In the genomic region with DNA sequence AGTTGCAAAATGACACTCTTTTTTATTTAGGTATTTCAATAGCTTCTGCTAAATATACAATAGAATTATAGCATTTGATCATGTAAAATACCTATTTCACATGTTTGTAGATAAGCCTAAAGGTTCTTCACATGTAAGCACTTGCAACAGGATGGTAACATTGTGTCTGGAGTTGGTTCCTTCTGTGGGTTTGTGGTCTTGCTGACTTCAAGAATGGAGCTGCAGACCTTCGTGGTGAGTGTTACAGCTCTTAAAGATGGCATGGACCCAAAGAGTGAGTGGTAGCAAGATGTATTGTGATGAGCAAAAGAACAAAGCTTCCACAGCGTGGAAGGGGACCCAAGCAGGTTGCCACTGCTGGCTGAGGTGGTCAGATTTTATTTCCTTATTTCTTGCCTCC, we compare ENCODE assay signal across 14 cellular contexts.
A peak's percentile ranks its signal among the peaks of the same experiment; 100 is the strongest.
DNase-seq lines count a peak whose midpoint lies in the region; TF ChIP-seq lines count a peak whose summit lies in the region.
"Had no signal": no experiment of that assay in that cellular context is flagged by ENCODE, and none has a peak within 500 bp of the region (broad histone marks: within the 10 kb centered on the region; RNA-seq: fewer than 3 reads in every experiment).

No MANE protein-coding gene starts in this region.

- no peaks in the 10 kb centered on the region for H3K23me2 ChIP-seq in H9 (ENCODE audit: insufficient read length, low read depth, low read length, poor library complexity, severe bottlenecking)

- no peak overlapping the region for H3K14ac ChIP-seq in H9 (ENCODE audit: insufficient read depth, low read length)

- POLR2A ChIA-PET in PC-9 (lab: Charles Lee; ENCODE audit: unreplicated experiment) = no interaction called here

- H3K9ac ChIP-seq in H9 (ENCODE audit: extremely low read depth, insufficient read length, low read length) = no peak overlapping the region

- intact Hi-C loops in PC-9 (cut with micrococcal nuclease; ENCODE audit: unreplicated experiment) = no loop called here

- H3K27ac Mint-ChIP-seq in H9 = no peak overlapping the region

- H3K56ac ChIP-seq in H9 (ENCODE audit: insufficient read length, low read depth, low read length) = no peak overlapping the region

- no peaks in the 10 kb centered on the region for H3K36me3 ChIP-seq in PC-9 (ENCODE audit: low read depth)
- H3K36me3 ChIP-seq: HAP-1 had no signal

- H3K4me1 ChIP-seq in PC-9 (replicated peaks; ENCODE audit: insufficient read depth) = peaks cover 20% of the 10 kb centered on the region
- no peaks in the 10 kb centered on the region for H3K4me1 ChIP-seq in H9 (ENCODE audit: insufficient read depth, low read length)
- H3K4me1 ChIP-seq: HAP-1 had no signal

- peaks cover 2% of the 10 kb centered on the region; the same call in 1 of the 2 replicates for H3K9me2 ChIP-seq in PC-9 (ENCODE audit: insufficient read depth)

- peak overlapping the region; percentile 41 for H3K4me2 ChIP-seq in PC-9
- H3K4me2 ChIP-seq in H9 (ENCODE audit: insufficient read depth, insufficient read length, low read length) = no peak overlapping the region

- CTCF ChIA-PET in PC-9 (lab: Charles Lee) = no interaction called here

- BruUV-seq in PC-9 (replicated peaks; lab: Mats Ljungman, UMichigan) = no TSS peak

- peaks cover 5 to 7% of the 10 kb centered on the region in 2 experiments; a peak in 3 of 4 replicates for H3K4me1 Mint-ChIP-seq in H9

- H3K27me3 ChIP-seq in PC-9 (ENCODE audit: insufficient read depth, low read depth) (no peaks in the 10 kb centered on the region), H9 (ENCODE audit: insufficient read depth, low read length) (no peaks in the 10 kb centered on the region)

- H2BK12ac ChIP-seq in H9 (ENCODE audit: insufficient read length, low read depth, low read length) = no peak overlapping the region

- H2BK5ac ChIP-seq in H9 (ENCODE audit: insufficient read length, low read length) = no peak overlapping the region

- no CpG with 5 or more reads among the region's 2 CpGs for WGBS in H9 (ENCODE audit: extremely low coverage, insufficient read length, low lambda C conversion rate)

- H3K9me3 ChIP-seq in PC-9 (ENCODE audit: insufficient read depth, low read depth) = peaks cover 24% of the 10 kb centered on the region
- no peaks in the 10 kb centered on the region for H3K9me3 ChIP-seq in H9 (ENCODE audit: control insufficient read depth, low read depth, low read length)
- H3K9me3 ChIP-seq: HAP-1 had no signal

- no peaks in the 10 kb centered on the region; a peak in 2 of 5 replicates for H3K9me3 Mint-ChIP-seq in H9

- H2AFZ ChIP-seq in PC-9 (peak overlapping the region; percentile 58), H9 (ENCODE audit: low read length) (no peak overlapping the region)

- H3K4me3 ChIP-seq in PC-9 = no peak overlapping the region
- H3K4me3 ChIP-seq: HAP-1 had no signal

- H4K20me1 ChIP-seq in PC-9 (ENCODE audit: insufficient read depth) (no peaks in the 10 kb centered on the region), H9 (ENCODE audit: control insufficient read depth, insufficient read depth, insufficient read length) (no peaks in the 10 kb centered on the region)

- H3K4me3 Mint-ChIP-seq in H9 = no peak overlapping the region

- H3K79me2 ChIP-seq in PC-9 (ENCODE audit: low read depth) (no peaks in the 10 kb centered on the region), H9 (ENCODE audit: insufficient read depth, low read length) (no peaks in the 10 kb centered on the region)

- no peak overlapping the region for H2BK120ac ChIP-seq in H9 (ENCODE audit: low read depth, low read length, poor library complexity, severe bottlenecking)

- no peak overlapping the region for H4K8ac ChIP-seq in H9 (replicated peaks; ENCODE audit: insufficient read length, low read depth, low read length)

- peaks cover 4 to 5% (median 5%) of the 10 kb centered on the region in 3 experiments; a peak in 4 of 7 replicates for H3K36me3 Mint-ChIP-seq in H9 (ENCODE audit: insufficient read depth in 1 of 3, low read depth in 3 of 3)

- no peaks in the 10 kb centered on the region for H3K79me1 ChIP-seq in H9 (ENCODE audit: insufficient read depth, low read depth, low read length, poor library complexity, severe bottlenecking)

- H3K27me3 Mint-ChIP-seq in H9 (ENCODE audit: low read depth) = no peaks in the 10 kb centered on the region

- TF ChIP-seq CTCF in PC-9 (conservative IDR thresholded peaks at IDR 0.05) (no peak), H9 (conservative IDR thresholded peaks at IDR 0.05) (no peak)

- no peak overlapping the region for H3T11ph ChIP-seq in H9 (ENCODE audit: low read length)

- no peak overlapping the region for H3K23ac ChIP-seq in H9 (ENCODE audit: insufficient read length, low read depth, low read length)

- H2AK5ac ChIP-seq in H9 (ENCODE audit: insufficient read length, low read length) = no peak overlapping the region

- H2BK15ac ChIP-seq in H9 (ENCODE audit: low read depth, low read length) = no peak overlapping the region

- no peak overlapping the region for H4K91ac ChIP-seq in H9 (ENCODE audit: insufficient read length, low read depth, low read length)

- DNase-seq in PC-9 (no peak), astrocyte of the hippocampus (ENCODE audit: low read depth, low spot score) (peak; percentile 55), iris pigment epithelial cell (ENCODE audit: low read depth) (peak; percentile 40), H9 (no peak), NCI-H2029 treated with DMSO at 0.1 percent for 48 hours (lab: John Stamatoyannopoulos, UW) (no peak), NCI-H1092 (lab: John Stamatoyannopoulos, UW) (no peak), NCI-H2029 (lab: John Stamatoyannopoulos, UW) (no peak)
- DNase-seq: COR-L47, DMS 273 treated with DMSO at 0.1 percent for 48 hours, NCI-H1417, NCI-H187, NCI-H526 had no signal

- H4K5ac ChIP-seq in H9 (ENCODE audit: insufficient read length, low read depth, low read length) = no peak overlapping the region

- H3F3A ChIP-seq in PC-9 (ENCODE audit: insufficient read depth, low read depth) = no peaks in the 10 kb centered on the region; the same call in 1 of the 2 replicates

- H3K27ac ChIP-seq in PC-9 (peak overlapping the region; percentile 81), H9 (ENCODE audit: insufficient read length, low read depth, low read length) (no peak overlapping the region)
- H3K27ac ChIP-seq: C4-2B had no signal

- no peak overlapping the region for H2BK20ac ChIP-seq in H9 (ENCODE audit: low read depth, low read length, poor library complexity, severe bottlenecking)

- H3K4ac ChIP-seq in H9 (ENCODE audit: low read depth, low read length) = no peak overlapping the region

- no peak overlapping the region for H3K18ac ChIP-seq in H9 (ENCODE audit: insufficient read length, low read depth, low read length)

Comparison
In these comparisons a context has a peak if more than half of its experiments do, and no peak if none do; other contexts are left out.
1. DNase-seq: peak in astrocyte of the hippocampus (single experiment) and iris pigment epithelial cell (single experiment); none in PC-9 (0 of 2), H9 (single experiment), NCI-H2029 treated with DMSO at 0.1 percent for 48 hours (single experiment), NCI-H1092 (single experiment) and NCI-H2029 (single experiment).